1 cellular context compared by ENCODE assay signal in the genomic region with DNA sequence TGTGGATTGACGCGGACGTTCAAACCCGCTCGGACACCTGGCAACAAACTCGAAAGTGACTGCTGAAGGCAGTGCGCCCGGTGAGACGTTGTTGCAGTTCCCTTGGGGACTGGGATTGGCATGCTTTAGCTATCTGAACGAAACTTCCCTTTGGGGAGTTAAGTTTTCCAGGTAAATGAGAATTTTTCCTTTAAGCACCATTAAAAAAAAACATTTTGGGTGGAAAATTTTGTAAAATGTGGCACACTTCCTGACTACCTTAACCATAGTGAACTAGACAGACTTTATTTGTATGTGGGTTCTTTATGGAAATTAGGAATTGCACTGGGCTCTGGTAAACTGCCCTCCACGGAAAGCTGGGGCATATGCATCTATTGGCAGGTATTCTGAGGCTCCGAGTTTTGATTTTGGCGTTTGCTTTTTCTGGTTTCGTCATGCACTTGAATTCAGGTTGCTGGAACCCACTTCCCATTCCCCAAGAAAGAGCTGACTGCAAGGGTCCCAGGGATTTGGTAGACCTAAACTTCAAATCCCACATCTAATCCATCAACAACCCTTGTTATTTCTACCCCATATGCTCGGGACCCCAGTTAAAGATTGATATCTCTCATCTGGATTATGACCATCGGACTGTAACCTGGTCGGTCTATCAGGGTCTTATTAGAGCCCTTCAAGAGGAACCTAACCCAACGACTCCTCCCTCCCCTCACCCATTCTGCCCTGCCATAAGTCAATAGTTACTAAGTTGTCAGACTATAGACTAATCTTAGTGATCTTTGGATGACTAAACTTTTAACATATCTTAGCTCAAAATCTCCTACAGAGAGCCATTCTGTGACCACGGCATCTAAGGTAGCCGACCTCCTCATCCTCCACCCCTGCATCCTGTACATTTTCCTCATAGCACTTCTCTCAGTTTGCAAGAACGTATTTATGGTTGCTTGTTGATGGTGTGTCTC.
TF ChIP-seq lines count a peak whose summit lies in the region.

No MANE protein-coding gene starts in this region.

TF ChIP-seq in SK-N-SH, 30 proteins besides CTCF, POLR2A, EP300 and RAD21 (continued from another document):
- TF ChIP-seq, protein P1, sequence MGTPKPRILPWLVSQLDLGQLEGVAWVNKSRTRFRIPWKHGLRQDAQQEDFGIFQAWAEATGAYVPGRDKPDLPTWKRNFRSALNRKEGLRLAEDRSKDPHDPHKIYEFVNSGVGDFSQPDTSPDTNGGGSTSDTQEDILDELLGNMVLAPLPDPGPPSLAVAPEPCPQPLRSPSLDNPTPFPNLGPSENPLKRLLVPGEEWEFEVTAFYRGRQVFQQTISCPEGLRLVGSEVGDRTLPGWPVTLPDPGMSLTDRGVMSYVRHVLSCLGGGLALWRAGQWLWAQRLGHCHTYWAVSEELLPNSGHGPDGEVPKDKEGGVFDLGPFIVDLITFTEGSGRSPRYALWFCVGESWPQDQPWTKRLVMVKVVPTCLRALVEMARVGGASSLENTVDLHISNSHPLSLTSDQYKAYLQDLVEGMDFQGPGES (IDR thresholded peaks at IDR 0.05; ENCODE audit: low read depth, low read length), result no peak
- 0 out of 2 replicates have a peak, but pooled peaks have one; percentile 10 for TF ChIP-seq JUND (IDR thresholded peaks at IDR 0.05)
- no peak for TF ChIP-seq YY1 (IDR thresholded peaks at IDR 0.05; ENCODE audit: low read depth)
- no peak for TF ChIP-seq CHD2 (IDR thresholded peaks at IDR 0.05; ENCODE audit: low read length, partially characterized antibody)
- TF ChIP-seq, protein P2, sequence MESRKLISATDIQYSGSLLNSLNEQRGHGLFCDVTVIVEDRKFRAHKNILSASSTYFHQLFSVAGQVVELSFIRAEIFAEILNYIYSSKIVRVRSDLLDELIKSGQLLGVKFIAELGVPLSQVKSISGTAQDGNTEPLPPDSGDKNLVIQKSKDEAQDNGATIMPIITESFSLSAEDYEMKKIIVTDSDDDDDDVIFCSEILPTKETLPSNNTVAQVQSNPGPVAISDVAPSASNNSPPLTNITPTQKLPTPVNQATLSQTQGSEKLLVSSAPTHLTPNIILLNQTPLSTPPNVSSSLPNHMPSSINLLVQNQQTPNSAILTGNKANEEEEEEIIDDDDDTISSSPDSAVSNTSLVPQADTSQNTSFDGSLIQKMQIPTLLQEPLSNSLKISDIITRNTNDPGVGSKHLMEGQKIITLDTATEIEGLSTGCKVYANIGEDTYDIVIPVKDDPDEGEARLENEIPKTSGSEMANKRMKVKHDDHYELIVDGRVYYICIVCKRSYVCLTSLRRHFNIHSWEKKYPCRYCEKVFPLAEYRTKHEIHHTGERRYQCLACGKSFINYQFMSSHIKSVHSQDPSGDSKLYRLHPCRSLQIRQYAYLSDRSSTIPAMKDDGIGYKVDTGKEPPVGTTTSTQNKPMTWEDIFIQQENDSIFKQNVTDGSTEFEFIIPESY (IDR thresholded peaks at IDR 0.05; ENCODE audit: borderline replicate concordance, low read depth), result no peak
- no peak for TF ChIP-seq NRF1 (IDR thresholded peaks at IDR 0.05; ENCODE audit: low read depth, low read length)
- TF ChIP-seq, protein P3, sequence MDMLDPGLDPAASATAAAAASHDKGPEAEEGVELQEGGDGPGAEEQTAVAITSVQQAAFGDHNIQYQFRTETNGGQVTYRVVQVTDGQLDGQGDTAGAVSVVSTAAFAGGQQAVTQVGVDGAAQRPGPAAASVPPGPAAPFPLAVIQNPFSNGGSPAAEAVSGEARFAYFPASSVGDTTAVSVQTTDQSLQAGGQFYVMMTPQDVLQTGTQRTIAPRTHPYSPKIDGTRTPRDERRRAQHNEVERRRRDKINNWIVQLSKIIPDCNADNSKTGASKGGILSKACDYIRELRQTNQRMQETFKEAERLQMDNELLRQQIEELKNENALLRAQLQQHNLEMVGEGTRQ (IDR thresholded peaks at IDR 0.05; ENCODE audit: borderline replicate concordance, low read depth, low read length), result no peak
- no peak for TF ChIP-seq RFX5 (IDR thresholded peaks at IDR 0.05; ENCODE audit: low read length)
